ENCODE assay signal across 8 cellular contexts in the genomic region with DNA sequence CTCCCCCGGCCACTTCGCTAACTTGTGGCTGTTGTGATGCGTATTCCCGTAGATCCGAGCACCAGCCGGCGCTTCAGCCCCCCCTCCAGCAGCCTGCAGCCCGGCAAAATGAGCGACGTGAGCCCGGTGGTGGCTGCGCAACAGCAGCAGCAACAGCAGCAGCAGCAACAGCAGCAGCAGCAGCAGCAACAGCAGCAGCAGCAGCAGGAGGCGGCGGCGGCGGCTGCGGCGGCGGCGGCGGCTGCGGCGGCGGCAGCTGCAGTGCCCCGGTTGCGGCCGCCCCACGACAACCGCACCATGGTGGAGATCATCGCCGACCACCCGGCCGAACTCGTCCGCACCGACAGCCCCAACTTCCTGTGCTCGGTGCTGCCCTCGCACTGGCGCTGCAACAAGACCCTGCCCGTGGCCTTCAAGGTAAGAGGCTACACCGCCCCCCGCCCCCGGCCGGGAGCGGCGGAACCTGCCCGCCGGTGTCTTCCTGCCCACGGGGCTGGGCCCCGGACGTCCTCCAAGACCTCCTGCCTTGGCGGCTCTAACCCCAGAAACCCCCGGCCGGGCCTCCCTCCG. TPM values are rescaled to one million over a fixed set of nuclear protein-coding genes. Genes with fewer than 3 reads are reported as not detected.
A peak's percentile ranks its signal among the peaks of the same experiment; 100 is the strongest.
DNase-seq lines count a peak whose midpoint lies in the region; ATAC-seq and TF ChIP-seq lines count a peak whose summit lies in the region.

No MANE protein-coding gene starts in this region.

- H3K9me3 ChIP-seq in OCI-LY1 (ENCODE audit: low read length), result no peaks in the 10 kb centered on the region
- H3K9me3 ChIP-seq in trophoblast cell (ENCODE audit: insufficient read depth, low read depth, low read length), result no peaks in the 10 kb centered on the region

- H4K91ac ChIP-seq in trophoblast cell (ENCODE audit: low read depth, low read length), result peak overlapping the region; percentile 86

- no peak overlapping the region for H3K9ac ChIP-seq in OCI-LY1 (ENCODE audit: low read length)
- peak overlapping the region; percentile 85 for H3K9ac ChIP-seq in trophoblast cell (ENCODE audit: low read length)

- ATAC-seq in Right ventricle myocardium superior (ENCODE audit: poor library complexity), result peak; percentile 29
- no peak for ATAC-seq in GM21786 (IDR thresholded peaks at IDR 0.05; ENCODE audit: unreplicated experiment)
- no peak for ATAC-seq in HG03342 (IDR thresholded peaks at IDR 0.05; ENCODE audit: unreplicated experiment)

- no peaks in the 10 kb centered on the region for H3K4me1 ChIP-seq in OCI-LY1 (ENCODE audit: insufficient read depth, low read length, severe bottlenecking)
- peaks cover 11 to 17% of the 10 kb centered on the region in 2 experiments for H3K4me1 ChIP-seq in trophoblast cell (ENCODE audit: control insufficient read depth in 1 of 2, insufficient read depth in 2 of 2, low read length in 2 of 2)

- H3K9me2 ChIP-seq in OCI-LY1 (ENCODE audit: low read depth, low read length), result no peaks in the 10 kb centered on the region

- peaks cover 21% of the 10 kb centered on the region for H3K79me1 ChIP-seq in trophoblast cell (ENCODE audit: low read length)

- TF ChIP-seq CTCF in GM12864 (IDR thresholded peaks at IDR 0.05; ENCODE audit: low read depth, low read length, missing control alignments) (no peak), OCI-LY1 (IDR thresholded peaks at IDR 0.05; ENCODE audit: low read length) (no peak)

- H3K36me3 ChIP-seq in OCI-LY1 (ENCODE audit: insufficient read depth, low read length), result no peaks in the 10 kb centered on the region
- no peaks in the 10 kb centered on the region for H3K36me3 ChIP-seq in trophoblast cell (ENCODE audit: control insufficient read depth in 1 of 2, insufficient read depth in 2 of 2, low read length in 2 of 2)

- no peak overlapping the region for H2AK5ac ChIP-seq in trophoblast cell (ENCODE audit: low read length)

- no peaks in the 10 kb centered on the region for H4K20me1 ChIP-seq in OCI-LY1 (ENCODE audit: insufficient read depth, low read length)

- no peak overlapping the region for H3K23ac ChIP-seq in trophoblast cell (ENCODE audit: low read length)

- H2BK5ac ChIP-seq in trophoblast cell (ENCODE audit: low read depth, low read length, poor library complexity), result no peak overlapping the region

- no peak for DNase-seq in GM12864 (ENCODE audit: low read depth)
- DNase-seq in activated gamma-delta T cell (lab: John Stamatoyannopoulos, UW), result peak; percentile 63
- DNase-seq in Right ventricle myocardium superior, result peak; percentile 55
- DNase-seq in trophoblast cell, result peak in 1 of 2 donors; percentile 47
- DNase-seq in NCI-H446 treated with DMSO at 0.1 percent for 48 hours (lab: John Stamatoyannopoulos, UW), result no peak

- no peaks in the 10 kb centered on the region for H3F3A ChIP-seq in OCI-LY1 (ENCODE audit: insufficient read depth, low read length)

- H3K4me3 ChIP-seq in GM12864 (ENCODE audit: low read depth, low read length), result peak overlapping the region; percentile 27; the same call in 1 of the 2 replicates
- peak overlapping the region; percentile 34 for H3K4me3 ChIP-seq in OCI-LY1 (ENCODE audit: low read depth, low read length, poor library complexity, severe bottlenecking)
- H3K4me3 ChIP-seq in trophoblast cell (ENCODE audit: low read depth, low read length), result peak overlapping the region; percentile 80

- no CpG with 5 or more reads among the region's 55 CpGs for WGBS in trophoblast cell (ENCODE audit: extremely low coverage, insufficient coverage, insufficient read length)

- H2AFZ ChIP-seq in OCI-LY1 (ENCODE audit: low read length), result no peak overlapping the region
- H2AFZ ChIP-seq in trophoblast cell (ENCODE audit: insufficient read depth, low read length, poor library complexity), result peak overlapping the region; percentile 68

- H3K27me3 ChIP-seq in OCI-LY1 (ENCODE audit: insufficient read depth, low read length) (peaks cover 8% of the 10 kb centered on the region), trophoblast cell (ENCODE audit: insufficient read depth, low read length) (peaks cover 25% of the 10 kb centered on the region)

- no peak overlapping the region for H3K4ac ChIP-seq in trophoblast cell (ENCODE audit: low read depth, low read length)

- H3K18ac ChIP-seq in trophoblast cell (ENCODE audit: low read length), result peak overlapping the region; percentile 97

- H2BK12ac ChIP-seq in trophoblast cell (ENCODE audit: low read length), result no peak overlapping the region

- peak overlapping the region; percentile 64 for H4K12ac ChIP-seq in trophoblast cell (ENCODE audit: low read depth, low read length)

- H3K79me2 ChIP-seq in OCI-LY1 (ENCODE audit: insufficient read depth, low read length) (no peaks in the 10 kb centered on the region), trophoblast cell (ENCODE audit: control insufficient read depth, insufficient read depth, low read length, poor library complexity) (peaks cover 5% of the 10 kb centered on the region)

- peak overlapping the region; percentile 9 for H2BK120ac ChIP-seq in trophoblast cell (ENCODE audit: insufficient read depth, low read length, poor library complexity)

- H3K4me2 ChIP-seq in OCI-LY1 (ENCODE audit: low read length) (peak overlapping the region; percentile 43; the same call in 1 of the 2 replicates), trophoblast cell (ENCODE audit: low read length) (peak overlapping the region; percentile 98)

- H3K27ac ChIP-seq in OCI-LY1 (ENCODE audit: low read depth, low read length, poor library complexity, severe bottlenecking), result no peak overlapping the region
- no peak overlapping the region for H3K27ac ChIP-seq in trophoblast cell (ENCODE audit: low read depth, low read length)

- peak overlapping the region; percentile 78 for H4K8ac ChIP-seq in trophoblast cell (ENCODE audit: low read depth, low read length)

- intact Hi-C loops in Right ventricle myocardium superior (cut with DNase I), result no loop called here

- peak overlapping the region; percentile 94 for H3K14ac ChIP-seq in trophoblast cell (ENCODE audit: low read length)

RNA-seq across cellular contexts. Expression of a gene that starts 44.9 kb away (rescaled TPM):
- 3.4 TPM for total RNA-seq in Right ventricle myocardium superior
- polyA plus RNA-seq in trophoblast cell (2013), result 16.5 and 16.8 TPM in 2 replicates

Comparison
In these comparisons a context has a peak if more than half of its experiments do, and no peak if none do; other contexts are left out.
1. DNase-seq: peak in activated gamma-delta T cell (single experiment) and Right ventricle myocardium superior (single experiment); none in GM12864 (single experiment) and NCI-H446 treated with DMSO at 0.1 percent for 48 hours (single experiment).
2. H3K4me3 ChIP-seq: peak in every context shown above with its lines; median percentile 80 in trophoblast cell; 34 in OCI-LY1; 27 in GM12864.